In genomic region chr13:98576215-98576945, GRCh38 we compare ENCODE assay signal across 8 cellular contexts. TPM values are rescaled to one million over a fixed set of nuclear protein-coding genes. Genes with fewer than 3 reads are reported as not detected.
DNase-seq lines count a peak whose midpoint lies in the region; ATAC-seq, FAIRE-seq and TF ChIP-seq lines count a peak whose summit lies in the region.

No MANE protein-coding gene starts in this region.

- TF ChIP-seq CTCF in bronchial epithelial cell (IDR thresholded peaks at IDR 0.05; ENCODE audit: insufficient read depth, low read length, severe bottlenecking) (no peak), kidney (IDR thresholded peaks at IDR 0.05; ENCODE audit: borderline replicate concordance, extremely low read depth, insufficient read depth) (no peak)

- H3K4me1 ChIP-seq in kidney (ENCODE audit: control insufficient read depth in 1 of 2, insufficient read depth in 1 of 2, low read depth in 1 of 2, low read length in 2 of 2), result peaks cover 22 to 25% of the 10 kb centered on the region in 2 donors

- H3K36me3 ChIP-seq in bronchial epithelial cell (ENCODE audit: control insufficient read depth, insufficient read depth, low read length) (no peaks in the 10 kb centered on the region), kidney (ENCODE audit: control insufficient read depth in 1 of 2, insufficient read depth in 2 of 2, low read length in 2 of 2) (no peaks in the 10 kb centered on the region)

- H3K27ac ChIP-seq in kidney (ENCODE audit: low read depth in 2 of 2, low read length in 2 of 2), result peak overlapping the region; percentile 93

- intact Hi-C loops in kidney (cut with DNase I), result no loop called here

- peak overlapping the region; percentile 48 to 91 for H3K9ac ChIP-seq in kidney (ENCODE audit: low read length in 2 of 2)

- FAIRE-seq in bronchial epithelial cell (lab: Jason Lieb, UNC), result no peak
- no peak for FAIRE-seq in kidney (lab: Jason Lieb, UNC)

- no peaks in the 10 kb centered on the region for H3K9me3 ChIP-seq in kidney (ENCODE audit: control insufficient read depth in 1 of 2, low read length in 2 of 2)

- ATAC-seq in GM19023 (IDR thresholded peaks at IDR 0.05; ENCODE audit: unreplicated experiment) (peak; percentile 42), HG03135 (IDR thresholded peaks at IDR 0.05; ENCODE audit: unreplicated experiment) (peak; percentile 35)

- H3K4me3 ChIP-seq in bronchial epithelial cell (ENCODE audit: low read depth, low read length) (peak overlapping the region; percentile 73), kidney (ENCODE audit: low read length in 2 of 2) (peak overlapping the region; percentile 80 to 92)

- no peaks in the 10 kb centered on the region for H3K27me3 ChIP-seq in bronchial epithelial cell (ENCODE audit: control insufficient read depth, insufficient read depth, low read length)

- DNase-seq in AG08396 (ENCODE audit: low spot score) (peak; percentile 47), SW480 (ENCODE audit: low spot score) (peak; percentile 28), bronchial epithelial cell (ENCODE audit: low read depth) (no peak), kidney (peak; percentile 87), NCI-H2196 treated with DMSO at 0.1 percent for 48 hours (lab: John Stamatoyannopoulos, UW; ENCODE audit: unreplicated experiment) (no peak)
- peak; percentile 15 for DNase-seq in stimulated activated CD8-positive, alpha-beta memory T cell treated with anti-CD3 and anti-CD28 coated beads, Interleukin-12 subunit alpha, Interleukin-12 subunit beta, amount 100 ng/mL, for 4 hours (ENCODE audit: low read depth)

RNA-seq across cellular contexts. Expression of gene STK24, which starts 0.5 kb away (rescaled TPM):
- 168 and 171 TPM in 2 replicates for total RNA-seq in bronchial epithelial cell
- total RNA-seq in kidney, result 122 TPM
- polyA plus RNA-seq in kidney (ENCODE audit: insufficient read depth, low read depth, low replicate concordance), result 56.7 TPM

Comparison
In these comparisons a context has a peak if more than half of its experiments do, and no peak if none do; other contexts are left out.
1. DNase-seq: peak in AG08396 (single experiment), SW480 (single experiment), kidney (single experiment) and stimulated activated CD8-positive, alpha-beta memory T cell treated with anti-CD3 and anti-CD28 coated beads, Interleukin-12 subunit alpha, Interleukin-12 subunit beta, amount 100 ng/mL, for 4 hours (single experiment); none in bronchial epithelial cell (single experiment) and NCI-H2196 treated with DMSO at 0.1 percent for 48 hours (single experiment).